In the genomic region with DNA sequence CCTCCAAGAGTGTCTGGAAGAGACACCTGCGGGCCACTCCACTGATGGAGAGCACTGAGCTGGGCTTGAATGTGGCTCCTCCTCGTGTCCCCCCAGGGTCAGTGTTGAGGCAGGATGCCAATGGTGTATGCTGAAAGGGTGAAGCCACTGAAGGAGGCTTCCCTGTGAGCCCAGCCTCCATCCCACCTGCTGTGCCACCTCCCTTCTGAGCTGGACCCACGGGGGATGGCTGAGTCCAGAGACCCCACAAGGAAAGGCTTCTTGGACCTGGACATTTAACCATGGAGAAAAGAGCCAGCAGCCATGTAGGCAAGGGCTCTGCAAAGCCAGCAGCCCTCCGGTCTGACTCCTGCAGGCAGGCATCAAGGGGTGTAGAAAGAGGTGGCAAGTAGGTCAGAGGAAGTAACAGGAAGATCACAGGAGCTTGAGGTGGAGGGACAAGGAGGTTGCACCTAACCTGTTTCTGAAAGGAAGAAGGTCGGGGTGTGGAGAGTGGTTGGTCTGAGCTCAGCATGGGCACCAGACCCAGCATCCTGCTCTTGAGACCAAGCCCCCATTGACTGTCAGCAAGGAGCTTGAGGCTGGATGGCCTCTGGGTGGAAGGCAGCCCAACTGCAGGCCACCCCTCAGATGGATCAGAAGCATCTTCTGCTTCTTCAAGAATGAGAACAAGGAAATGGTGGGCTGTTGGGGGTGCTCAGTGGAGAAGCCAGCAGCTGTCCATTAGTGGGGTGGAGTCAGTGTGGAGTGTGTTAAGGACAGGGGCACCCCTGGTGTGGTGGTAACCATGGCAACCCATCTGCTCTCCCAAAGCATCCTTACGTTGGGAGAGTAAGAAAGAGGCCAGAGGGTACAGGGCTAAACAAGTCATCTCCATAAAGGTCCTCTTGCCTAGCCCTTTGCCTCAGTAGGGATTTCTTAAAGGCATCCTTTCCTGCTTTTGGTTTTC, we compare ENCODE assay signal across 11 cellular contexts.
DNase-seq lines count a peak whose midpoint lies in the region; ATAC-seq, FAIRE-seq and TF ChIP-seq lines count a peak whose summit lies in the region.
"Had no signal": no experiment of that assay in that cellular context is flagged by ENCODE, and none has a peak within 500 bp of the region (broad histone marks: within the 10 kb centered on the region; RNA-seq: fewer than 3 reads in every experiment).

No MANE protein-coding gene starts in this region.

- H3K4me1 ChIP-seq in endodermal cell (ENCODE audit: control insufficient read depth, insufficient read depth, low read length): no peaks in the 10 kb centered on the region
- H3K4me1 ChIP-seq: BE2C had no signal

- ATAC-seq in T-cell (replicated peaks in 1 of 4) (peak; percentile 76 to 87 (median 84)), GM21528 (IDR thresholded peaks at IDR 0.05; ENCODE audit: low FRiP score, unreplicated experiment) (no peak)
- no peak for ATAC-seq in stimulated activated memory B cell treated with anti-CD40 and anti-IgM and Interleukin-4, amounts not matched to agents 10 μg/mL and 1 μg/mL and 100 μg/mL, for 72 hours

- no peaks in the 10 kb centered on the region for H3K9me3 Mint-ChIP-seq in activated CD4-positive, alpha-beta T cell treated with anti-CD3 and anti-CD28 coated beads, Interleukin-2, amount 10 ng/mL, durations not matched to agents 7 days and 5 days
- H3K9me3 Mint-ChIP-seq in T-cell: no peaks in the 10 kb centered on the region
- no peaks in the 10 kb centered on the region for H3K9me3 Mint-ChIP-seq in endodermal cell
- no peaks in the 10 kb centered on the region for H3K9me3 Mint-ChIP-seq in stimulated activated memory B cell treated with anti-CD40 and anti-IgM and Interleukin-4, amounts not matched to agents 10 μg/mL and 1 μg/mL and 100 μg/mL, for 72 hours

- peak overlapping the region; percentile 82 for H3K27ac Mint-ChIP-seq in activated CD4-positive, alpha-beta T cell treated with anti-CD3 and anti-CD28 coated beads, Interleukin-2, amount 10 ng/mL, durations not matched to agents 7 days and 5 days
- peak overlapping the region; percentile 92 to 95 for H3K27ac Mint-ChIP-seq in T-cell
- H3K27ac Mint-ChIP-seq in endodermal cell: no peak overlapping the region
- H3K27ac Mint-ChIP-seq in stimulated activated memory B cell treated with anti-CD40 and anti-IgM and Interleukin-4, amounts not matched to agents 10 μg/mL and 1 μg/mL and 100 μg/mL, for 72 hours: peak overlapping the region; percentile 28

- H3K36me3 Mint-ChIP-seq in activated CD4-positive, alpha-beta T cell treated with anti-CD3 and anti-CD28 coated beads, Interleukin-2, amount 10 ng/mL, durations not matched to agents 7 days and 5 days (ENCODE audit: low read depth): no peaks in the 10 kb centered on the region
- H3K36me3 Mint-ChIP-seq in T-cell (peaks cover 13% of the 10 kb centered on the region), endodermal cell (ENCODE audit: low read depth) (peaks cover 8% of the 10 kb centered on the region)
- peaks cover 22% of the 10 kb centered on the region for H3K36me3 Mint-ChIP-seq in stimulated activated memory B cell treated with anti-CD40 and anti-IgM and Interleukin-4, amounts not matched to agents 10 μg/mL and 1 μg/mL and 100 μg/mL, for 72 hours

- peaks cover 8% of the 10 kb centered on the region for H3K36me3 ChIP-seq in endodermal cell (ENCODE audit: control insufficient read depth, insufficient read depth, low read length)

- no peak overlapping the region for H3K9ac ChIP-seq in endodermal cell (ENCODE audit: extremely low read depth, low read length, poor library complexity, severe bottlenecking)

- peak; percentile 35 for DNase-seq in activated CD4-positive, alpha-beta T cell treated with anti-CD3 and anti-CD28 coated beads, Interleukin-2, amount 10 ng/mL, durations not matched to agents 7 days and 5 days
- no peak for DNase-seq in activated CD4-positive, alpha-beta T cell treated with anti-CD3 and anti-CD28 coated beads for 4 hours
- DNase-seq in T-cell (peak in 23 of 34 experiments; percentile 13 to 46 (median 31)), endodermal cell (no peak), NCI-H1048 (lab: John Stamatoyannopoulos, UW) (no peak), frontal cortex (ENCODE audit: low spot score in 2 of 2) (no peak)
- DNase-seq: BE2C, KBM-7 had no signal

- no peaks in the 10 kb centered on the region for H3K27me3 ChIP-seq in endodermal cell (ENCODE audit: control insufficient read depth, insufficient read depth, low read length, poor library complexity, severe bottlenecking)
- H3K27me3 ChIP-seq: BE2C had no signal

- 93 to 100% methylated on average over 3 to 6 of the region's 6 CpGs for WGBS in endodermal cell (ENCODE audit: insufficient coverage in 1 of 2, insufficient read length in 1 of 2), 2 experiments

- no peak for FAIRE-seq in frontal cortex (lab: Jason Lieb, UNC)

- H3K4me1 Mint-ChIP-seq in activated CD4-positive, alpha-beta T cell treated with anti-CD3 and anti-CD28 coated beads, Interleukin-2, amount 10 ng/mL, durations not matched to agents 7 days and 5 days: peaks cover 54% of the 10 kb centered on the region
- H3K4me1 Mint-ChIP-seq in T-cell (peaks cover 57 to 87% (median 71%) of the 10 kb centered on the region in 3 donors), endodermal cell (no peaks in the 10 kb centered on the region)
- H3K4me1 Mint-ChIP-seq in stimulated activated memory B cell treated with anti-CD40 and anti-IgM and Interleukin-4, amounts not matched to agents 10 μg/mL and 1 μg/mL and 100 μg/mL, for 72 hours: peaks cover 47% of the 10 kb centered on the region

- H3K4me3 ChIP-seq in endodermal cell (ENCODE audit: low read length): no peak overlapping the region
- H3K4me3 ChIP-seq: SK-N-MC had no signal

- POLR2A ChIA-PET in activated CD4-positive, alpha-beta T cell treated with anti-CD3 and anti-CD28 coated beads, Interleukin-2, amount 10 ng/mL, durations not matched to agents 7 days and 5 days (lab: Charles Lee): no interaction called here
- POLR2A ChIA-PET in T-cell (lab: Charles Lee): interaction anchor here (0.6 kb wide), 2 partner anchors 81 to 1072 kb away, joined by 3 to 7 read pairs; no protein-coding TSS in a partner anchor

- CTCF ChIA-PET in activated CD4-positive, alpha-beta T cell treated with anti-CD3 and anti-CD28 coated beads, Interleukin-2, amount 10 ng/mL, durations not matched to agents 7 days and 5 days (lab: Charles Lee): interaction anchor here (1.0 to 2.2 kb wide), 5 partner anchors 10 to 105 kb away, joined by 3 to 7 read pairs (median 4); no protein-coding TSS in a partner anchor
- CTCF ChIA-PET in T-cell (lab: Charles Lee): interaction anchor here in 1 of 2 donors (0.9 to 1.2 kb wide), 3 partner anchors 15 to 19 kb away, joined by 3 to 5 read pairs (median 4); no protein-coding TSS in a partner anchor

- TF ChIP-seq CTCF in endodermal cell (conservative IDR thresholded peaks at IDR 0.05): no peak

- no peaks in the 10 kb centered on the region for H3K9me3 ChIP-seq in endodermal cell (ENCODE audit: control insufficient read depth, low read length)
- H3K9me3 ChIP-seq: BE2C had no signal

- peak overlapping the region; percentile 27 for H3K4me3 Mint-ChIP-seq in activated CD4-positive, alpha-beta T cell treated with anti-CD3 and anti-CD28 coated beads, Interleukin-2, amount 10 ng/mL, durations not matched to agents 7 days and 5 days
- H3K4me3 Mint-ChIP-seq in T-cell (peak overlapping the region; percentile 58 to 77 (median 68)), endodermal cell (no peak overlapping the region)
- H3K4me3 Mint-ChIP-seq in stimulated activated memory B cell treated with anti-CD40 and anti-IgM and Interleukin-4, amounts not matched to agents 10 μg/mL and 1 μg/mL and 100 μg/mL, for 72 hours: no peak overlapping the region

- no peaks in the 10 kb centered on the region for H3K27me3 Mint-ChIP-seq in activated CD4-positive, alpha-beta T cell treated with anti-CD3 and anti-CD28 coated beads, Interleukin-2, amount 10 ng/mL, durations not matched to agents 7 days and 5 days
- H3K27me3 Mint-ChIP-seq in T-cell: no peaks in the 10 kb centered on the region
- H3K27me3 Mint-ChIP-seq in endodermal cell (ENCODE audit: insufficient read depth): no peaks in the 10 kb centered on the region
- H3K27me3 Mint-ChIP-seq in stimulated activated memory B cell treated with anti-CD40 and anti-IgM and Interleukin-4, amounts not matched to agents 10 μg/mL and 1 μg/mL and 100 μg/mL, for 72 hours: no peaks in the 10 kb centered on the region

- peak overlapping the region; percentile 66 for H3K27ac ChIP-seq in endodermal cell (ENCODE audit: low read depth, low read length)
- H3K27ac ChIP-seq: SK-N-MC had no signal

Comparison
In these comparisons a context has a peak if more than half of its experiments do, and no peak if none do; other contexts are left out.
1. DNase-seq: peak in activated CD4-positive, alpha-beta T cell treated with anti-CD3 and anti-CD28 coated beads, Interleukin-2, amount 10 ng/mL, durations not matched to agents 7 days and 5 days (single experiment) and T-cell (23 of 34); none in activated CD4-positive, alpha-beta T cell treated with anti-CD3 and anti-CD28 coated beads for 4 hours (0 of 2), endodermal cell (single experiment), NCI-H1048 (single experiment) and frontal cortex (0 of 2).
2. H3K4me3 Mint-ChIP-seq: peak in activated CD4-positive, alpha-beta T cell treated with anti-CD3 and anti-CD28 coated beads, Interleukin-2, amount 10 ng/mL, durations not matched to agents 7 days and 5 days (single experiment) and T-cell (3 of 3); none in endodermal cell (single experiment) and stimulated activated memory B cell treated with anti-CD40 and anti-IgM and Interleukin-4, amounts not matched to agents 10 μg/mL and 1 μg/mL and 100 μg/mL, for 72 hours (single experiment).
3. ATAC-seq: peak in T-cell (4 of 4); none in stimulated activated memory B cell treated with anti-CD40 and anti-IgM and Interleukin-4, amounts not matched to agents 10 μg/mL and 1 μg/mL and 100 μg/mL, for 72 hours (single experiment) and GM21528 (single experiment).